22 cellular contexts compared by ENCODE assay signal in genomic region chrX:150017868-150018267, GRCh38.
DNase-seq lines count a peak whose midpoint lies in the region; ATAC-seq and TF ChIP-seq lines count a peak whose summit lies in the region.
"Had no signal": no experiment of that assay in that cellular context is flagged by ENCODE, and none has a peak within 500 bp of the region (broad histone marks: within the 10 kb centered on the region; RNA-seq: fewer than 3 reads in every experiment).

No MANE protein-coding gene starts in this region.

- H2BK15ac ChIP-seq in IMR-90 (ENCODE audit: low read depth, low read length), result peak overlapping the region; percentile 54; the same call in 1 of the 3 replicates

- H4K91ac ChIP-seq in IMR-90 (ENCODE audit: insufficient read depth, low read depth, low read length), result no peak overlapping the region; the same call in 1 of the 2 replicates

- no peak for TF ChIP-seq POLR2A in IMR-90 (IDR thresholded peaks at IDR 0.05; ENCODE audit: low read depth, low read length)

- no peaks in the 10 kb centered on the region for H3K9me3 ChIP-seq in IMR-90 (ENCODE audit: control insufficient read depth, insufficient read depth, low read length)
- H3K9me3 ChIP-seq in CD8-positive, alpha-beta memory T cell (ENCODE audit: low read length), result no peaks in the 10 kb centered on the region
- H3K9me3 ChIP-seq: A549, BE2C had no signal

- H3K36me3 Mint-ChIP-seq in activated CD4-positive, alpha-beta T cell treated with anti-CD3 and anti-CD28 coated beads for 36 hours (ENCODE audit: low read depth), result no peaks in the 10 kb centered on the region
- H3K36me3 Mint-ChIP-seq in activated naive CD8-positive, alpha-beta T cell treated with anti-CD3 and anti-CD28 coated beads, Interleukin-2, amount 50 U/mL, for 24 hours (ENCODE audit: low read depth), result peaks cover 2% of the 10 kb centered on the region
- H3K36me3 Mint-ChIP-seq in activated naive CD8-positive, alpha-beta T cell treated with anti-CD3 and anti-CD28 coated beads for 36 hours, result no peaks in the 10 kb centered on the region
- peaks cover 0 to 4% (median 0%) of the 10 kb centered on the region in 3 donors for H3K36me3 Mint-ChIP-seq in CD8-positive, alpha-beta memory T cell
- H3K36me3 Mint-ChIP-seq: CD14-positive monocyte had no signal

- no peak overlapping the region for H3K9ac ChIP-seq in IMR-90 (ENCODE audit: low read depth, low read length)
- H3K9ac ChIP-seq: BLaER1 treated with 17β-estradiol and CSF1 and Interleukin-3, amounts not matched to agents 10 nM and 100 nM had no signal

- no peak overlapping the region for H3K27ac ChIP-seq in IMR-90 (ENCODE audit: insufficient read depth, low read length)
- no peak overlapping the region for H3K27ac ChIP-seq in CD8-positive, alpha-beta memory T cell (ENCODE audit: low read depth, low read length)
- H3K27ac ChIP-seq: A549; BLaER1 treated with 17β-estradiol and CSF1 and Interleukin-3, amounts not matched to agents 10 nM and 100 nM had no signal

- DNase-seq in activated CD4-positive, alpha-beta T cell treated with anti-CD3 and anti-CD28 coated beads for 36 hours, result no peak
- no peak for DNase-seq in activated CD4-positive, alpha-beta T cell treated with anti-CD3 and anti-CD28 coated beads, Interleukin-2, amount 50 U/mL, for 1 hour
- no peak for DNase-seq in activated naive CD8-positive, alpha-beta T cell treated with anti-CD3 and anti-CD28 coated beads, Interleukin-2, amount 50 U/mL, for 24 hours
- no peak for DNase-seq in activated naive CD8-positive, alpha-beta T cell treated with anti-CD3 and anti-CD28 coated beads for 36 hours
- DNase-seq in IMR-90, result no peak
- DNase-seq in CD8-positive, alpha-beta memory T cell, result no peak
- DNase-seq: 8988T; ACHN; AML-193; BE2C; Calu3; CD4-positive, alpha-beta T cell; COR-L47; DMS53; DMS79 treated with DMSO at 0.1 percent for 48 hours; GF-D8; H9 had no signal

- no peaks in the 10 kb centered on the region for H3K79me1 ChIP-seq in IMR-90 (ENCODE audit: low read depth in 1 of 2, low read length in 2 of 2)

- no peak for TF ChIP-seq CTCF in IMR-90 (conservative IDR thresholded peaks at IDR 0.05; ENCODE audit: low read depth, low read length)

- H3K9me3 Mint-ChIP-seq in activated CD4-positive, alpha-beta T cell treated with anti-CD3 and anti-CD28 coated beads for 36 hours (ENCODE audit: low read depth), result no peaks in the 10 kb centered on the region
- no peaks in the 10 kb centered on the region for H3K9me3 Mint-ChIP-seq in activated naive CD8-positive, alpha-beta T cell treated with anti-CD3 and anti-CD28 coated beads, Interleukin-2, amount 50 U/mL, for 24 hours
- no peaks in the 10 kb centered on the region for H3K9me3 Mint-ChIP-seq in activated naive CD8-positive, alpha-beta T cell treated with anti-CD3 and anti-CD28 coated beads for 36 hours
- H3K9me3 Mint-ChIP-seq in CD8-positive, alpha-beta memory T cell, result no peaks in the 10 kb centered on the region
- H3K9me3 Mint-ChIP-seq: CD4-positive, alpha-beta T cell; GM23338 had no signal

- H4K5ac ChIP-seq in IMR-90 (ENCODE audit: low read depth, low read length), result peak overlapping the region; percentile 63; the same call in 1 of the 2 replicates

- peak overlapping the region; percentile 31; the same call in 1 of the 2 replicates for H2AK5ac ChIP-seq in IMR-90 (ENCODE audit: low read depth, low read length)

- H4K20me1 ChIP-seq in IMR-90 (ENCODE audit: insufficient read depth, low read length), result no peaks in the 10 kb centered on the region
- H4K20me1 ChIP-seq: BLaER1 treated with 17β-estradiol and CSF1 and Interleukin-3, amounts not matched to agents 10 nM and 100 nM had no signal

- no peaks in the 10 kb centered on the region for H3K9me1 ChIP-seq in IMR-90 (ENCODE audit: insufficient read depth, low read length)

- no peaks in the 10 kb centered on the region for H3K27me3 Mint-ChIP-seq in activated CD4-positive, alpha-beta T cell treated with anti-CD3 and anti-CD28 coated beads for 36 hours
- no peaks in the 10 kb centered on the region for H3K27me3 Mint-ChIP-seq in activated naive CD8-positive, alpha-beta T cell treated with anti-CD3 and anti-CD28 coated beads, Interleukin-2, amount 50 U/mL, for 24 hours
- no peaks in the 10 kb centered on the region for H3K27me3 Mint-ChIP-seq in activated naive CD8-positive, alpha-beta T cell treated with anti-CD3 and anti-CD28 coated beads for 36 hours
- H3K27me3 Mint-ChIP-seq in CD8-positive, alpha-beta memory T cell, result peaks cover 0 to 1% of the 10 kb centered on the region in 2 donors
- H3K27me3 Mint-ChIP-seq: CD4-positive, alpha-beta T cell had no signal

- H3K4me1 ChIP-seq in IMR-90 (ENCODE audit: control insufficient read depth, insufficient read depth, low read length), result peaks cover 2% of the 10 kb centered on the region
- no peaks in the 10 kb centered on the region for H3K4me1 ChIP-seq in CD8-positive, alpha-beta memory T cell (ENCODE audit: insufficient read depth, low read length)
- H3K4me1 ChIP-seq: BE2C; BLaER1 treated with 17β-estradiol and CSF1 and Interleukin-3, amounts not matched to agents 10 nM and 100 nM had no signal

- BruUV-seq in IMR-90 (replicated peaks; lab: Mats Ljungman, UMichigan), result no TSS peak

- H3K4me3 Mint-ChIP-seq in activated CD4-positive, alpha-beta T cell treated with anti-CD3 and anti-CD28 coated beads for 36 hours, result no peak overlapping the region
- H3K4me3 Mint-ChIP-seq in activated naive CD8-positive, alpha-beta T cell treated with anti-CD3 and anti-CD28 coated beads, Interleukin-2, amount 50 U/mL, for 24 hours, result no peak overlapping the region
- H3K4me3 Mint-ChIP-seq in activated naive CD8-positive, alpha-beta T cell treated with anti-CD3 and anti-CD28 coated beads for 36 hours, result no peak overlapping the region
- H3K4me3 Mint-ChIP-seq in CD8-positive, alpha-beta memory T cell, result no peak overlapping the region
- H3K4me3 Mint-ChIP-seq: CD14-positive monocyte; CD4-positive, alpha-beta T cell; GM23338; H9 had no signal

- intact Hi-C loops in activated CD4-positive, alpha-beta T cell treated with anti-CD3 and anti-CD28 coated beads for 36 hours (cut with DNase I, micrococcal nuclease), result no loop called here
- intact Hi-C loops in IMR-90 (cut with micrococcal nuclease), result loop anchor here (2.0 kb wide), 1 partner anchor 345 kb away; the partner anchor contains the start of gene MAMLD1

- no peak overlapping the region for H3K56ac ChIP-seq in IMR-90 (ENCODE audit: extremely low read depth, insufficient read depth, low read length)

- no peak overlapping the region for H2AK9ac ChIP-seq in IMR-90 (replicated peaks; ENCODE audit: low read depth, low read length, poor library complexity)

- no peak overlapping the region for H3K27ac Mint-ChIP-seq in activated CD4-positive, alpha-beta T cell treated with anti-CD3 and anti-CD28 coated beads for 36 hours
- H3K27ac Mint-ChIP-seq in activated naive CD8-positive, alpha-beta T cell treated with anti-CD3 and anti-CD28 coated beads, Interleukin-2, amount 50 U/mL, for 24 hours, result peak overlapping the region; percentile 71
- H3K27ac Mint-ChIP-seq in activated naive CD8-positive, alpha-beta T cell treated with anti-CD3 and anti-CD28 coated beads for 36 hours, result no peak overlapping the region
- no peak overlapping the region for H3K27ac Mint-ChIP-seq in CD8-positive, alpha-beta memory T cell
- H3K27ac Mint-ChIP-seq: CD14-positive monocyte; CD4-positive, alpha-beta T cell; GM23338; H9 had no signal

- no peak overlapping the region for H2AFZ ChIP-seq in IMR-90 (replicated peaks; ENCODE audit: low read length, poor library complexity)
- H2AFZ ChIP-seq: GM23338 had no signal

- no peaks in the 10 kb centered on the region for H3K27me3 ChIP-seq in IMR-90 (ENCODE audit: control insufficient read depth, insufficient read depth, low read length)
- no peaks in the 10 kb centered on the region for H3K27me3 ChIP-seq in CD8-positive, alpha-beta memory T cell (ENCODE audit: insufficient read depth, low read length, poor library complexity, severe bottlenecking)
- H3K27me3 ChIP-seq: BE2C; BLaER1 treated with 17β-estradiol and CSF1 and Interleukin-3, amounts not matched to agents 10 nM and 100 nM had no signal

- peak overlapping the region in 1 of 2 experiments; percentile 32; a peak in 1 of 4 replicates for H4K8ac ChIP-seq in IMR-90 (ENCODE audit: low read depth in 2 of 2, low read length in 2 of 2)

- no peaks in the 10 kb centered on the region for H3K36me3 ChIP-seq in IMR-90 (ENCODE audit: control insufficient read depth, insufficient read depth, low read length)
- no peaks in the 10 kb centered on the region for H3K36me3 ChIP-seq in CD8-positive, alpha-beta memory T cell (ENCODE audit: insufficient read depth, low read length)
- H3K36me3 ChIP-seq: BE2C; BLaER1 treated with 17β-estradiol and CSF1 and Interleukin-3, amounts not matched to agents 10 nM and 100 nM had no signal

- peak; percentile 19 for ATAC-seq in activated CD4-positive, alpha-beta T cell treated with anti-CD3 and anti-CD28 coated beads for 36 hours
- ATAC-seq in activated naive CD8-positive, alpha-beta T cell treated with anti-CD3 and anti-CD28 coated beads, Interleukin-2, amount 50 U/mL, for 24 hours, result no peak
- ATAC-seq in IMR-90 (ENCODE audit: low read depth), result no peak
- ATAC-seq: A549, GM23338, HCT116 had no signal

- in situ Hi-C loops in IMR-90 (cut with MboI; ENCODE audit: low sequenced_read_pairs), result no loop called here

- no peak overlapping the region for H2BK120ac ChIP-seq in IMR-90 (ENCODE audit: low read depth, low read length)

- H3K4me3 ChIP-seq in IMR-90 (ENCODE audit: insufficient read depth, low read depth, low read length), result no peak overlapping the region
- H3K4me3 ChIP-seq in CD8-positive, alpha-beta memory T cell (ENCODE audit: low read length), result no peak overlapping the region
- H3K4me3 ChIP-seq: A549; BLaER1 treated with 17β-estradiol and CSF1 and Interleukin-3, amounts not matched to agents 10 nM and 100 nM; GM23338 had no signal

- dilution Hi-C loops in IMR-90 (cut with HindIII; ENCODE audit: low sequenced_read_pairs, unreplicated experiment), result no loop called here

- H3K18ac ChIP-seq in IMR-90 (ENCODE audit: low read depth, low read length), result peak overlapping the region; percentile 9

- CTCF ChIA-PET in activated CD4-positive, alpha-beta T cell treated with anti-CD3 and anti-CD28 coated beads for 36 hours (lab: Charles Lee), result interaction anchor here (0.7 kb wide), 1 partner anchor 47 kb away, joined by 3 read pairs; no protein-coding TSS in a partner anchor
- CTCF ChIA-PET in IMR-90 (lab: Yijun Ruan, JAX), result no interaction called here
- CTCF ChIA-PET in CD8-positive, alpha-beta memory T cell (lab: Charles Lee), result no interaction called here

- no CpG with 5 or more reads among the region's 1 CpG for WGBS in IMR-90 (ENCODE audit: extremely low coverage in 2 of 2, insufficient read length in 1 of 2), 2 experiments

- H3K4me1 Mint-ChIP-seq in activated CD4-positive, alpha-beta T cell treated with anti-CD3 and anti-CD28 coated beads for 36 hours, result no peaks in the 10 kb centered on the region
- no peaks in the 10 kb centered on the region for H3K4me1 Mint-ChIP-seq in activated naive CD8-positive, alpha-beta T cell treated with anti-CD3 and anti-CD28 coated beads, Interleukin-2, amount 50 U/mL, for 24 hours
- H3K4me1 Mint-ChIP-seq in activated naive CD8-positive, alpha-beta T cell treated with anti-CD3 and anti-CD28 coated beads for 36 hours, result no peaks in the 10 kb centered on the region
- H3K4me1 Mint-ChIP-seq in CD8-positive, alpha-beta memory T cell, result no peaks in the 10 kb centered on the region
- H3K4me1 Mint-ChIP-seq: CD14-positive monocyte, GM23338, H9 had no signal

- no peak overlapping the region for H3K4me2 ChIP-seq in IMR-90 (ENCODE audit: low read depth, low read length)
- H3K4me2 ChIP-seq: A549; BLaER1 treated with 17β-estradiol and CSF1 and Interleukin-3, amounts not matched to agents 10 nM and 100 nM; GM23338 had no signal

- H3K23ac ChIP-seq in IMR-90 (ENCODE audit: low read depth, low read length), result no peak overlapping the region

- no peak overlapping the region for H2BK5ac ChIP-seq in IMR-90 (ENCODE audit: low read depth, low read length, poor library complexity, severe bottlenecking)

- H3K14ac ChIP-seq in IMR-90 (replicated peaks; ENCODE audit: low read depth, low read length), result no peak overlapping the region

- no peak overlapping the region for H2BK20ac ChIP-seq in IMR-90 (ENCODE audit: low read depth, low read length)

- POLR2A ChIA-PET in activated CD4-positive, alpha-beta T cell treated with anti-CD3 and anti-CD28 coated beads for 36 hours (lab: Charles Lee), result no interaction called here
- POLR2A ChIA-PET in IMR-90 (lab: Charles Lee; ENCODE audit: unreplicated experiment), result no interaction called here
- POLR2A ChIA-PET in CD8-positive, alpha-beta memory T cell (lab: Charles Lee), result no interaction called here

- peak overlapping the region; percentile 22; the same call in 1 of the 2 replicates for H3K4ac ChIP-seq in IMR-90 (ENCODE audit: low read depth, low read length)

- TF ChIP-seq RAD21 in IMR-90 (IDR thresholded peaks at IDR 0.05; ENCODE audit: low read length), result no peak
